26 cellular contexts compared by ENCODE assay signal in genomic region chr13:47603365-47603764, GRCh38.
"Had no signal": no experiment of that assay in that cellular context is flagged by ENCODE, and none has a peak within 500 bp of the region (broad histone marks: within the 10 kb centered on the region; RNA-seq: fewer than 3 reads in every experiment).

No MANE protein-coding gene starts in this region.

- ATAC-seq: foreskin keratinocyte; gastroesophageal sphincter; heart left ventricle; left lung; natural killer cell; psoas muscle; right cardiac atrium; stimulated activated memory B cell treated with anti-CD40 and anti-IgM and Interleukin-4, amounts not matched to agents 10 μg/mL and 1 μg/mL and 100 μg/mL, for 72 hours; stimulated activated naive CD8-positive, alpha-beta T cell treated with anti-CD3 and anti-CD28 coated beads, Interleukin-15, Interleukin-2, amounts not matched to agents 100 U/mL and 50 U/mL, for 24 hours had no signal

- H3K4me1 Mint-ChIP-seq: natural killer cell; stimulated activated memory B cell treated with anti-CD40 and anti-IgM and Interleukin-4, amounts not matched to agents 10 μg/mL and 1 μg/mL and 100 μg/mL, for 72 hours had no signal

- H3K27ac Mint-ChIP-seq: natural killer cell; stimulated activated memory B cell treated with anti-CD40 and anti-IgM and Interleukin-4, amounts not matched to agents 10 μg/mL and 1 μg/mL and 100 μg/mL, for 72 hours; type B pancreatic cell had no signal

- H3K4me3 ChIP-seq: coronary artery, esophagus squamous epithelium, gastroesophageal sphincter, heart left ventricle, hepatocyte, left lung, ovary, psoas muscle, sigmoid colon, testis, tibial artery had no signal

- DNase-seq: dermis blood vessel endothelial cell; effector memory CD4-positive, alpha-beta T cell; erythroblast; esophagus squamous epithelium; foreskin keratinocyte; heart left ventricle; left cardiac atrium; left lung; natural killer cell; occipital lobe; ovary; posterior cingulate gyrus; psoas muscle; right cardiac atrium; sigmoid colon; stimulated activated CD4-positive, alpha-beta T cell treated with anti-CD3 and anti-CD28 coated beads, Interleukin-2, amount 100 ng/mL, for 24 hours; stimulated activated CD4-positive, alpha-beta T cell treated with anti-CD3 and anti-CD28 coated beads, Interleukin-4, amount 100 ng/mL, for 24 hours; stimulated activated naive CD8-positive, alpha-beta T cell treated with anti-CD3 and anti-CD28 coated beads, Interleukin-15, Interleukin-2, amounts not matched to agents 100 U/mL and 50 U/mL, for 24 hours; substantia nigra; testis; tibial artery had no signal

- H3K9me3 Mint-ChIP-seq: type B pancreatic cell had no signal

- H3K36me3 Mint-ChIP-seq: stimulated activated memory B cell treated with anti-CD40 and anti-IgM and Interleukin-4, amounts not matched to agents 10 μg/mL and 1 μg/mL and 100 μg/mL, for 72 hours; type B pancreatic cell had no signal

- H3K4me3 Mint-ChIP-seq: natural killer cell; stimulated activated memory B cell treated with anti-CD40 and anti-IgM and Interleukin-4, amounts not matched to agents 10 μg/mL and 1 μg/mL and 100 μg/mL, for 72 hours; type B pancreatic cell had no signal
